In the genomic region with DNA sequence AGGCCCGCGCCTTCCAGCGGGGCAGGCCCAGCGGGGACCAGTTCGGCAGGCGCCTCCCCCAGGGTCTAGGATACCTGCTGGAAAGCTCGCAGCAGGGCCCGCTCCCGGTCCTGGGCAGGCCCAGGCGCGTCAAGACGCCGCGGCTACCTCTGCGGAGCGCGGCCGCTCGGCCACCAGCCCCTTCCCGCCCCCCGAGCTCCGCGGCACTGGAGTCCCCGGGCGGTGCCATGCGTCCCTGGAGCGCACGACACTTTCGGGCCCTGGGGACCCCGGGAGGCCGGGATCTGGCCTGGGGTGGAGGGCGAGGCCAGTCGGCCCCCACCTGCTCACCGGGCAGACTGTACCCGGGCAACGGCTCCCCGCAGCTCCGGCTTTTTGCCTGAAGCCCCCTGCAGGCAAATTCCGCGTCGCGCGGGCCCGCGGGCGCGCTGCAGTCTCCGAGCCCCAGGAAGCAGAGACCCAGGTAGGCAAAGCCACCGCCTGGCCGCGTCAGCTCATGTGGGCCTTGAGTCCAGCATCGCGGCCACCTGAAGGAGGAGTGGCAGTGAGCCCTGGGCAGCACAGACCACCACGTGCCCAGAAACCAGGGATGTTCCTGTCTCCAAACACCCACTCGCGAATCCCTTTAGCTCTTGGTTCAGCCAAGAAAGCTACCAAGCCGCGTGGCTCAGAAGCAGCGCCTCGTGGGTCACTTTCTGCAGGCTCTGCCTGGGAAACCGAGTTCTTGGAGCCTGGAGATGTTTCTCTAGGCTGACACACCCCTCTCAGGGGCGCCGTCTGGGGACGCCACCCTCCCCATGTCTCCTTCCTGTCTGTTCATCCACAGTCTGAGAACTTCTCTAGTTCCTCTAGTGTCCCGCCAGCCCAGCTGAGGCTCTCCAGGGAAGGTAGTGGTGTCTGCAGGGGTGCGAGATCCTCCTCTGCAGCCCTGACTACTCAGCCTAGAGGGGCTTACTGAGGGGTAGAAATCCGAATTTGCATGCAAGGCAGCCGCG, we compare ENCODE assay signal across 10 cellular contexts. TPM values are rescaled to one million over a fixed set of nuclear protein-coding genes. Genes with fewer than 3 reads are reported as not detected.
A peak's percentile ranks its signal among the peaks of the same experiment; 100 is the strongest.
DNase-seq lines count a peak whose midpoint lies in the region; ATAC-seq and TF ChIP-seq lines count a peak whose summit lies in the region.
"Had no signal": no experiment of that assay in that cellular context is flagged by ENCODE, and none has a peak within 500 bp of the region (broad histone marks: within the 10 kb centered on the region; RNA-seq: fewer than 3 reads in every experiment).

No MANE protein-coding gene starts in this region.

- no peaks in the 10 kb centered on the region for H3K9me3 Mint-ChIP-seq in glutamatergic neuron (ENCODE audit: unreplicated experiment)

- H3K4me3 Mint-ChIP-seq in glutamatergic neuron (ENCODE audit: unreplicated experiment) = no peak overlapping the region

- no peak for TF ChIP-seq CTCF in glutamatergic neuron (IDR thresholded peaks at IDR 0.05; ENCODE audit: partially characterized antibody, unreplicated experiment)

- H3K27me3 Mint-ChIP-seq in glutamatergic neuron (ENCODE audit: unreplicated experiment) = peaks cover 9% of the 10 kb centered on the region

- ATAC-seq in GM21390 (IDR thresholded peaks at IDR 0.05; ENCODE audit: unreplicated experiment) (peak; percentile 62), HG03135 (IDR thresholded peaks at IDR 0.05; ENCODE audit: unreplicated experiment) (no peak), HG02884 (IDR thresholded peaks at IDR 0.05; ENCODE audit: unreplicated experiment) (no peak), HG03520 (IDR thresholded peaks at IDR 0.05; ENCODE audit: unreplicated experiment) (no peak)

- peaks cover 4% of the 10 kb centered on the region for H3K36me3 Mint-ChIP-seq in glutamatergic neuron (ENCODE audit: unreplicated experiment)

- H3K4me1 Mint-ChIP-seq in glutamatergic neuron (ENCODE audit: low read depth, unreplicated experiment) = peaks cover 4% of the 10 kb centered on the region

- DNase-seq in NOMO-1 (lab: John Stamatoyannopoulos, UW; ENCODE audit: unreplicated experiment in 2 of 2) (peak; percentile 54 to 67), glutamatergic neuron (peak; percentile 25), putamen (ENCODE audit: low spot score) (peak; percentile 16), OCI-M1 (lab: John Stamatoyannopoulos, UW) (no peak)
- DNase-seq: NCI-H446 treated with DMSO at 0.1 percent for 48 hours had no signal

- H3K27ac Mint-ChIP-seq in glutamatergic neuron (ENCODE audit: unreplicated experiment) = no peak overlapping the region

RNA-seq across cellular contexts. Expression of gene APBB1IP, which starts 46.1 kb away (rescaled TPM):
- not detected for total RNA-seq in glutamatergic neuron (ENCODE audit: unreplicated experiment)
- total RNA-seq: pulmonary artery endothelial cell had no signal
